Comparison of ENCODE assay signal across 1 cellular context in the genomic region with DNA sequence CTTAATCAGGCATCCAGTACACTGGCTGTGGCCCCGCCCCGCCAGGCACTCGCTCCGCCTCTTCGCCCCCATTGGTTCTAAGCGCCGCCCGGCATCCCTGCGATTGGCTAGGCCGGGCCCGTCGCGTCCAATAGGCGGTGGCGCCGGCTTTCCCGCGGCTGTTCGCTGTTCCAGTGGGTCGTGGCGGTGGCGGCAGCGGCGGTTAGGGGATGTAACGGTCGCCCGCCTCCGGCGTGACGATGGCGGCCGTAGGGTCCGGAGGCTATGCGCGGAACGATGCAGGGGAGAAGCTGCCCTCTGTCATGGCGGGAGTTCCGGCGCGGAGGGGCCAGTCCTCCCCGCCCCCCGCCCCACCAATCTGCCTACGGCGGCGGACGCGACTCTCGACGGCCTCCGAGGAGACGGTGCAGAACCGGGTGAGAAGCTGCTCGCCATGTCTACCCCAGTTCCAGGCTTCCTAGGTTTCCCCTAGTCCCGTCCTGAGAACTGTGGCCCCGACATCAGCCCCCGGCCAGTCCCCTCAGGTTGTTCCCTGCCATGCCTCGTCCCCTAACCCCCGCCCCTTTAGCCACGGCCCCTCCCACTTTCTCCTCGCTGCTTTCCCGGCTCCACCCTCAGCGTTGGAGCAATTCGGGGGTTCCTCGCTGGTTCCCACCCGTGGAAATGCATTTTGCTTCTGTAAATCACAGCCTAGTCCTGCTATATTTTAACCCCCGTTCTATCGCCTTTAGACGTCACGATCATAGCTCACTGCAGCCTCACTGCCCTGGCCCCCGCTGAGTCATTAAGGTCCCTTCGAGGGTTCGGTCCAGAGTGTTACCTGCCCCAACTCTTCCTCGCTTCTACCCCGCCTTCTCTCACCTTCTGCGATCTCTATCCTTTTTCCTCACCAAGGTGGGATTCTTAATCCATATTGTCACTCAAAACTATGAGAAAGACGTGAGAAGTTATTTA.
TF ChIP-seq lines count a peak whose summit lies in the region.

A gene (plus strand): TSS at position 165 of the 954 bp plus-strand sequence. CDS start 75 bp downstream, at position 240.

TF ChIP-seq in K562, 482 proteins besides CTCF, POLR2A, EP300 and RAD21 (continued from another document and continues in another):
- TF ChIP-seq CEBPB (tag; IDR thresholded peaks at IDR 0.05) (no peak), ZNF232 (CRISPR knock-in tag; IDR thresholded peaks at IDR 0.05) (no peak), NCOA2 (IDR thresholded peaks at IDR 0.05; ENCODE audit: partially characterized antibody in 2 of 2) (no peak), RBM25 (IDR thresholded peaks at IDR 0.05; ENCODE audit: low read depth, low read length, severe bottlenecking) (peak; percentile 99), ZNF589 (CRISPR knock-in tag; IDR thresholded peaks at IDR 0.05; ENCODE audit: low read depth) (no peak), NR2C1 (IDR thresholded peaks at IDR 0.05) (no peak), NR2C1 (tag; IDR thresholded peaks at IDR 0.05) (no peak), LEF1 (IDR thresholded peaks at IDR 0.05) (no peak), MTF1 (CRISPR knock-in tag; IDR thresholded peaks at IDR 0.05; ENCODE audit: borderline replicate concordance) (no peak), ZNF12 (CRISPR knock-in tag; IDR thresholded peaks at IDR 0.05) (peak; percentile 33; the same call in 1 of the 2 replicates), EWSR1 (IDR thresholded peaks at IDR 0.05; ENCODE audit: borderline replicate concordance, low read depth, partially characterized antibody) (no peak), HEY1 (CRISPR knock-in tag; IDR thresholded peaks at IDR 0.05; ENCODE audit: borderline replicate concordance) (no peak), MBD2 (IDR thresholded peaks at IDR 0.05; ENCODE audit: borderline replicate concordance, low read depth) (peak; percentile 87; the same call in 1 of the 2 replicates), KLF10 (CRISPR knock-in tag; IDR thresholded peaks at IDR 0.05) (no peak), CHCHD3 (CRISPR knock-in tag; IDR thresholded peaks at IDR 0.05) (no peak), TEAD4 (IDR thresholded peaks at IDR 0.05; ENCODE audit: low read length) (no peak), TEAD4 (CRISPR knock-in tag; IDR thresholded peaks at IDR 0.05; ENCODE audit: borderline replicate concordance) (no peak), RBBP5 (IDR thresholded peaks at IDR 0.05; ENCODE audit: borderline replicate concordance, insufficient read depth, low read length, poor library complexity, severe bottlenecking) (peak; percentile 53), ZNF408 (CRISPR knock-in tag; IDR thresholded peaks at IDR 0.05; ENCODE audit: low read depth) (no peak), TFAM (CRISPR knock-in tag; conservative IDR thresholded peaks at IDR 0.05) (no peak), ZNF133 (CRISPR knock-in tag; IDR thresholded peaks at IDR 0.05) (no peak), ZNF583 (CRISPR knock-in tag; IDR thresholded peaks at IDR 0.05) (peak; percentile 71; the same call in 1 of the 2 replicates), ZNF445 (CRISPR knock-in tag; IDR thresholded peaks at IDR 0.05; ENCODE audit: low read depth) (no peak), BACH1 (tag; IDR thresholded peaks at IDR 0.05) (no peak), SUPT5H (IDR thresholded peaks at IDR 0.05) (peak; percentile 85), ZNF3 (CRISPR knock-in tag; IDR thresholded peaks at IDR 0.05) (no peak), MTA1 (IDR thresholded peaks at IDR 0.05; ENCODE audit: borderline replicate concordance) (no peak), KHSRP (IDR thresholded peaks at IDR 0.05) (no peak), GATAD2A (IDR thresholded peaks at IDR 0.05) (no peak), GATAD2B (IDR thresholded peaks at IDR 0.05; ENCODE audit: borderline replicate concordance) (no peak)
- TF ChIP-seq, protein P1, sequence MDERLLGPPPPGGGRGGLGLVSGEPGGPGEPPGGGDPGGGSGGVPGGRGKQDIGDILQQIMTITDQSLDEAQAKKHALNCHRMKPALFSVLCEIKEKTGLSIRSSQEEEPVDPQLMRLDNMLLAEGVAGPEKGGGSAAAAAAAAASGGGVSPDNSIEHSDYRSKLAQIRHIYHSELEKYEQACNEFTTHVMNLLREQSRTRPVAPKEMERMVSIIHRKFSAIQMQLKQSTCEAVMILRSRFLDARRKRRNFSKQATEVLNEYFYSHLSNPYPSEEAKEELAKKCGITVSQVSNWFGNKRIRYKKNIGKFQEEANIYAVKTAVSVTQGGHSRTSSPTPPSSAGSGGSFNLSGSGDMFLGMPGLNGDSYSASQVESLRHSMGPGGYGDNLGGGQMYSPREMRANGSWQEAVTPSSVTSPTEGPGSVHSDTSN (CRISPR knock-in tag; IDR thresholded peaks at IDR 0.05; ENCODE audit: low read depth), result no peak
- TF ChIP-seq, protein P1 (tag; conservative IDR thresholded peaks at IDR 0.05; ENCODE audit: low read depth), result no peak
- TF ChIP-seq, protein P2, sequence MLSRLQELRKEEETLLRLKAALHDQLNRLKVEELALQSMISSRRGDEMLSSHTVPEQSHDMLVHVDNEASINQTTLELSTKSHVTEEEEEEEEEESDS (CRISPR knock-in tag; IDR thresholded peaks at IDR 0.05), result no peak
- TF ChIP-seq, protein P3, sequence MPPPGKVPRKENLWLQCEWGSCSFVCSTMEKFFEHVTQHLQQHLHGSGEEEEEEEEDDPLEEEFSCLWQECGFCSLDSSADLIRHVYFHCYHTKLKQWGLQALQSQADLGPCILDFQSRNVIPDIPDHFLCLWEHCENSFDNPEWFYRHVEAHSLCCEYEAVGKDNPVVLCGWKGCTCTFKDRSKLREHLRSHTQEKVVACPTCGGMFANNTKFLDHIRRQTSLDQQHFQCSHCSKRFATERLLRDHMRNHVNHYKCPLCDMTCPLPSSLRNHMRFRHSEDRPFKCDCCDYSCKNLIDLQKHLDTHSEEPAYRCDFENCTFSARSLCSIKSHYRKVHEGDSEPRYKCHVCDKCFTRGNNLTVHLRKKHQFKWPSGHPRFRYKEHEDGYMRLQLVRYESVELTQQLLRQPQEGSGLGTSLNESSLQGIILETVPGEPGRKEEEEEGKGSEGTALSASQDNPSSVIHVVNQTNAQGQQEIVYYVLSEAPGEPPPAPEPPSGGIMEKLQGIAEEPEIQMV (tag; conservative IDR thresholded peaks at IDR 0.05; ENCODE audit: low read depth), result no peak
- TF ChIP-seq, protein P4, sequence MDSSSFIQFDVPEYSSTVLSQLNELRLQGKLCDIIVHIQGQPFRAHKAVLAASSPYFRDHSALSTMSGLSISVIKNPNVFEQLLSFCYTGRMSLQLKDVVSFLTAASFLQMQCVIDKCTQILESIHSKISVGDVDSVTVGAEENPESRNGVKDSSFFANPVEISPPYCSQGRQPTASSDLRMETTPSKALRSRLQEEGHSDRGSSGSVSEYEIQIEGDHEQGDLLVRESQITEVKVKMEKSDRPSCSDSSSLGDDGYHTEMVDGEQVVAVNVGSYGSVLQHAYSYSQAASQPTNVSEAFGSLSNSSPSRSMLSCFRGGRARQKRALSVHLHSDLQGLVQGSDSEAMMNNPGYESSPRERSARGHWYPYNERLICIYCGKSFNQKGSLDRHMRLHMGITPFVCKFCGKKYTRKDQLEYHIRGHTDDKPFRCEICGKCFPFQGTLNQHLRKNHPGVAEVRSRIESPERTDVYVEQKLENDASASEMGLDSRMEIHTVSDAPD (CRISPR knock-in tag; IDR thresholded peaks at IDR 0.05), result no peak
- TF ChIP-seq, protein P5, sequence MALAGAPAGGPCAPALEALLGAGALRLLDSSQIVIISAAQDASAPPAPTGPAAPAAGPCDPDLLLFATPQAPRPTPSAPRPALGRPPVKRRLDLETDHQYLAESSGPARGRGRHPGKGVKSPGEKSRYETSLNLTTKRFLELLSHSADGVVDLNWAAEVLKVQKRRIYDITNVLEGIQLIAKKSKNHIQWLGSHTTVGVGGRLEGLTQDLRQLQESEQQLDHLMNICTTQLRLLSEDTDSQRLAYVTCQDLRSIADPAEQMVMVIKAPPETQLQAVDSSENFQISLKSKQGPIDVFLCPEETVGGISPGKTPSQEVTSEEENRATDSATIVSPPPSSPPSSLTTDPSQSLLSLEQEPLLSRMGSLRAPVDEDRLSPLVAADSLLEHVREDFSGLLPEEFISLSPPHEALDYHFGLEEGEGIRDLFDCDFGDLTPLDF (CRISPR knock-in tag; IDR thresholded peaks at IDR 0.05), result peak; percentile 61; the same call in 1 of the 2 replicates
- TF ChIP-seq, protein P6, sequence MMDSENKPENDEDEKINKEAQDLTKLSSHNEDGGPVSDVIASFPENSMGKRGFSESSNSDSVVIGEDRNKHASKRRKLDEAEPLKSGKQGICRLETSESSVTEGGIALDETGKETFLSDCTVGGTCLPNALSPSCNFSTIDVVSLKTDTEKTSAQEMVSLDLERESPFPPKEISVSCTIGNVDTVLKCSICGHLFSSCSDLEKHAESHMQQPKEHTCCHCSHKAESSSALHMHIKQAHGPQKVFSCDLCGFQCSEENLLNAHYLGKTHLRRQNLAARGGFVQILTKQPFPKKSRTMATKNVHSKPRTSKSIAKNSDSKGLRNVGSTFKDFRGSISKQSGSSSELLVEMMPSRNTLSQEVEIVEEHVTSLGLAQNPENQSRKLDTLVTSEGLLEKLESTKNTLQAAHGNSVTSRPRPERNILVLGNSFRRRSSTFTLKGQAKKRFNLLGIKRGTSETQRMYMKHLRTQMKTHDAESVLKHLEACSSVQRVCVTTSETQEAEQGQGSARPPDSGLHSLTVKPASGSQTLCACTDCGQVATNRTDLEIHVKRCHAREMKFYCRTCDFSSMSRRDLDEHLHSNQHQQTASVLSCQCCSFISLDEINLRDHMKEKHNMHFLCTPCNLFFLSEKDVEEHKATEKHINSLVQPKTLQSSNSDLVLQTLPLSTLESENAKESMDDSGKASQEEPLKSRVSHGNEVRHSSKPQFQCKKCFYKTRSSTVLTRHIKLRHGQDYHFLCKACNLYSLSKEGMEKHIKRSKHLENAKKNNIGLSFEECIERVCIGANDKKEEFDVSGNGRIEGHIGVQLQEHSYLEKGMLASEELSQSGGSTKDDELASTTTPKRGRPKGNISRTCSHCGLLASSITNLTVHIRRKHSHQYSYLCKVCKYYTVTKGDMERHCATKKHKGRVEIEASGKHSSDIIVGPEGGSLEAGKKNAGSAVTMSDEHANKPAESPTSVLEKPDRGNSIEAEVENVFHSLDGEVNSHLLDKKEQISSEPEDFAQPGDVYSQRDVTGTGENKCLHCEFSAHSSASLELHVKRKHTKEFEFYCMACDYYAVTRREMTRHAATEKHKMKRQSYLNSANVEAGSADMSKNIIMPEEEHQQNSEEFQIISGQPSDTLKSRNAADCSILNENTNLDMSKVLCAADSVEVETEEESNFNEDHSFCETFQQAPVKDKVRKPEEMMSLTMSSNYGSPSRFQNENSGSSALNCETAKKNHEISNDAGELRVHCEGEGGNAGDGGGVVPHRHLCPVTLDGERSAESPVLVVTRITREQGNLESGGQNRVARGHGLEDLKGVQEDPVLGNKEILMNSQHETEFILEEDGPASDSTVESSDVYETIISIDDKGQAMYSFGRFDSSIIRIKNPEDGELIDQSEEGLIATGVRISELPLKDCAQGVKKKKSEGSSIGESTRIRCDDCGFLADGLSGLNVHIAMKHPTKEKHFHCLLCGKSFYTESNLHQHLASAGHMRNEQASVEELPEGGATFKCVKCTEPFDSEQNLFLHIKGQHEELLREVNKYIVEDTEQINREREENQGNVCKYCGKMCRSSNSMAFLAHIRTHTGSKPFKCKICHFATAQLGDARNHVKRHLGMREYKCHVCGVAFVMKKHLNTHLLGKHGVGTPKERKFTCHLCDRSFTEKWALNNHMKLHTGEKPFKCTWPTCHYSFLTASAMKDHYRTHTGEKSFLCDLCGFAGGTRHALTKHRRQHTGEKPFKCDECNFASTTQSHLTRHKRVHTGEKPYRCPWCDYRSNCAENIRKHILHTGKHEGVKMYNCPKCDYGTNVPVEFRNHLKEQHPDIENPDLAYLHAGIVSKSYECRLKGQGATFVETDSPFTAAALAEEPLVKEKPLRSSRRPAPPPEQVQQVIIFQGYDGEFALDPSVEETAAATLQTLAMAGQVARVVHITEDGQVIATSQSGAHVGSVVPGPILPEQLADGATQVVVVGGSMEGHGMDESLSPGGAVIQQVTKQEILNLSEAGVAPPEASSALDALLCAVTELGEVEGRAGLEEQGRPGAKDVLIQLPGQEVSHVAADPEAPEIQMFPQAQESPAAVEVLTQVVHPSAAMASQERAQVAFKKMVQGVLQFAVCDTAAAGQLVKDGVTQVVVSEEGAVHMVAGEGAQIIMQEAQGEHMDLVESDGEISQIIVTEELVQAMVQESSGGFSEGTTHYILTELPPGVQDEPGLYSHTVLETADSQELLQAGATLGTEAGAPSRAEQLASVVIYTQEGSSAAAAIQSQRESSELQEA (IDR thresholded peaks at IDR 0.05; ENCODE audit: low read depth), result 0 out of 2 replicates have a peak, but pooled peaks have one; percentile 20
- TF ChIP-seq, protein P7, sequence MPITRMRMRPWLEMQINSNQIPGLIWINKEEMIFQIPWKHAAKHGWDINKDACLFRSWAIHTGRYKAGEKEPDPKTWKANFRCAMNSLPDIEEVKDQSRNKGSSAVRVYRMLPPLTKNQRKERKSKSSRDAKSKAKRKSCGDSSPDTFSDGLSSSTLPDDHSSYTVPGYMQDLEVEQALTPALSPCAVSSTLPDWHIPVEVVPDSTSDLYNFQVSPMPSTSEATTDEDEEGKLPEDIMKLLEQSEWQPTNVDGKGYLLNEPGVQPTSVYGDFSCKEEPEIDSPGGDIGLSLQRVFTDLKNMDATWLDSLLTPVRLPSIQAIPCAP (CRISPR knock-in tag; IDR thresholded peaks at IDR 0.05; ENCODE audit: borderline replicate concordance), result no peak
- TF ChIP-seq, protein P8, sequence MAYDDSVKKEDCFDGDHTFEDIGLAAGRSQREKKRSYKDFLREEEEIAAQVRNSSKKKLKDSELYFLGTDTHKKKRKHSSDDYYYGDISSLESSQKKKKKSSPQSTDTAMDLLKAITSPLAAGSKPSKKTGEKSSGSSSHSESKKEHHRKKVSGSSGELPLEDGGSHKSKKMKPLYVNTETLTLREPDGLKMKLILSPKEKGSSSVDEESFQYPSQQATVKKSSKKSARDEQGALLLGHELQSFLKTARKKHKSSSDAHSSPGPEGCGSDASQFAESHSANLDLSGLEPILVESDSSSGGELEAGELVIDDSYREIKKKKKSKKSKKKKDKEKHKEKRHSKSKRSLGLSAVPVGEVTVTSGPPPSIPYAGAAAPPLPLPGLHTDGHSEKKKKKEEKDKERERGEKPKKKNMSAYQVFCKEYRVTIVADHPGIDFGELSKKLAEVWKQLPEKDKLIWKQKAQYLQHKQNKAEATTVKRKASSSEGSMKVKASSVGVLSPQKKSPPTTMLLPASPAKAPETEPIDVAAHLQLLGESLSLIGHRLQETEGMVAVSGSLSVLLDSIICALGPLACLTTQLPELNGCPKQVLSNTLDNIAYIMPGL (CRISPR knock-in tag; IDR thresholded peaks at IDR 0.05), result 0 out of 2 replicates have a peak, but pooled peaks have one; percentile 68
- TF ChIP-seq, protein P9, sequence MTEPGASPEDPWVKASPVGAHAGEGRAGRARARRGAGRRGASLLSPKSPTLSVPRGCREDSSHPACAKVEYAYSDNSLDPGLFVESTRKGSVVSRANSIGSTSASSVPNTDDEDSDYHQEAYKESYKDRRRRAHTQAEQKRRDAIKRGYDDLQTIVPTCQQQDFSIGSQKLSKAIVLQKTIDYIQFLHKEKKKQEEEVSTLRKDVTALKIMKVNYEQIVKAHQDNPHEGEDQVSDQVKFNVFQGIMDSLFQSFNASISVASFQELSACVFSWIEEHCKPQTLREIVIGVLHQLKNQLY (CRISPR knock-in tag; conservative IDR thresholded peaks at IDR 0.05), result no peak
